Comparison of ENCODE assay signal across 8 cellular contexts in the genomic region with DNA sequence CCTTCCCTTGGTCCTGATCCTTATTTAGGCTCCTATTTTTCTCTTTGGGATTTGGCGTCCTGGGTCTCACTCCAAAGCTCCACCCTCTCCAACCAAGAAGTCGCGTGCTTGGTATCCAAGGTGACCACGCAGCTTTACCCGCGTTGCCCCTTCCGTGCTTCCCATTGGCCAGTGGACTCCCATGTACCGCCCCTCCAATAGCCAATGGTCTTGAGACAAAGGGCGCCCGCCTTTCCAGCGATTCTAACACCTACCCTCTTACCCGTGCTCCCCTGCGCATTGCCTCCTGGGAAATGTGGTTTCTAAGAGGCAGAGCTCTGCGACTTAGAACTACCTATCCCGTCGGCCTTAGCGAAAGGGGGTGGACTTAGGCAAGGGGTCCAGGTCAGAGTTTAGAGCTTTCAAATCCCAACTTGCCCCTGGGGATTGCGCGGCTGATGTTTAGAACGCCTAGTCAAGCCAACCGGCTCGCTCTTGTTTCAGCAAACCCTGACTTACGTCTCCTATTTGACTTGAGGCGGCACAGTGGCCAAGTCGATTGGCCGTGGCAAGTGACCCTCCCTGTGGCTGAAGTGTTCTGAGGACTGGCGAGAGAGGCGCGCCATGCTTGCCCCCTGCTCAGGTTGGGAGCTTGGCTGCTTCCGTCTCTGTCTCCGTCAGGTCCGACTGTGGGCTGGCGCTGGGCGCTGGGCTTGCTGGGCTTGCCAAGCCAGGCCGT. TPM values are rescaled to one million over a fixed set of nuclear protein-coding genes. Genes with fewer than 3 reads are reported as not detected.
DNase-seq lines count a peak whose midpoint lies in the region; ATAC-seq and TF ChIP-seq lines count a peak whose summit lies in the region.
"Not testable (repeated sequence)": the region's sequence is repeated elsewhere in the genome, so short reads cannot be mapped to it uniquely, and the experiment has no call there.

A gene (plus strand): TSS at position 395 of the 718 bp plus-strand sequence. CDS start 209 bp downstream, at position 604.

- H3K9me3 ChIP-seq in mucosa of descending colon, result not testable (repeated sequence)

- H3K36me3 ChIP-seq in mucosa of descending colon (ENCODE audit: low read depth), result not testable (repeated sequence)

- peak; percentile 98 for DNase-seq in DMS153 treated with DMSO at 0.1 percent for 48 hours (lab: John Stamatoyannopoulos, UW; ENCODE audit: unreplicated experiment)
- DNase-seq in OCI-M2 (lab: John Stamatoyannopoulos, UW; ENCODE audit: unreplicated experiment), result peak; percentile 73
- peak; percentile 86 for DNase-seq in activated T-cell treated with anti-CD3 and anti-CD28 coated beads, Interleukin-2, amount 50 U/mL, for 1 hour
- DNase-seq in epithelial cell of proximal tubule (ENCODE audit: low read depth), result peak; percentile 96
- peak; percentile 94 to 98 (median 97) for DNase-seq in mucosa of descending colon
- peak; percentile 81 to 89 for DNase-seq in stimulated activated CD8-positive, alpha-beta memory T cell treated with anti-CD3 and anti-CD28 coated beads, Interleukin-4, amount 100 ng/mL, for 1 hour (ENCODE audit: low read depth in 2 of 2, low spot score in 1 of 2)

- H3K4me3 ChIP-seq in epithelial cell of proximal tubule (ENCODE audit: low read depth, low read length) (peak within 1 kb of the TSS; percentile 70), mucosa of descending colon (peak within 1 kb of the TSS; percentile 51)

- H3K4me1 ChIP-seq in mucosa of descending colon (ENCODE audit: low read depth), result peaks cover 10% of the 10 kb centered on the region

- not testable (repeated sequence) for TF ChIP-seq CTCF in epithelial cell of proximal tubule (conservative IDR thresholded peaks at IDR 0.05; ENCODE audit: low read depth, low read length); mucosa of descending colon (IDR thresholded peaks at IDR 0.05)

- ATAC-seq in GM21619 (IDR thresholded peaks at IDR 0.05; ENCODE audit: unreplicated experiment) (peak; percentile 97), mucosa of descending colon (peak; percentile 99)

- intact Hi-C loops in mucosa of descending colon (cut with DNase I, micrococcal nuclease), result not testable (repeated sequence)

- TF ChIP-seq RAD21 in Ishikawa (IDR thresholded peaks at IDR 0.05; ENCODE audit: low read depth), result not testable (repeated sequence)

- not testable (repeated sequence) for TF ChIP-seq EP300 in Ishikawa (IDR thresholded peaks at IDR 0.05; ENCODE audit: borderline replicate concordance)

TF ChIP-seq in Ishikawa, 13 proteins besides CTCF, POLR2A, EP300 and RAD21:
- TF ChIP-seq, protein P1, sequence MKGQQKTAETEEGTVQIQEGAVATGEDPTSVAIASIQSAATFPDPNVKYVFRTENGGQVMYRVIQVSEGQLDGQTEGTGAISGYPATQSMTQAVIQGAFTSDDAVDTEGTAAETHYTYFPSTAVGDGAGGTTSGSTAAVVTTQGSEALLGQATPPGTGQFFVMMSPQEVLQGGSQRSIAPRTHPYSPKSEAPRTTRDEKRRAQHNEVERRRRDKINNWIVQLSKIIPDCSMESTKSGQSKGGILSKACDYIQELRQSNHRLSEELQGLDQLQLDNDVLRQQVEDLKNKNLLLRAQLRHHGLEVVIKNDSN (IDR thresholded peaks at IDR 0.05), result peak; percentile 35; the same call in 1 of the 2 replicates
- TF ChIP-seq ZBTB7A (IDR thresholded peaks at IDR 0.05; ENCODE audit: low read depth) (peak; percentile 39; the same call in 1 of the 2 replicates), TAF1 (IDR thresholded peaks at IDR 0.05; ENCODE audit: low read depth) (0 out of 2 replicates have a peak, but pooled peaks have one; percentile 37)
- TF ChIP-seq, protein P2, sequence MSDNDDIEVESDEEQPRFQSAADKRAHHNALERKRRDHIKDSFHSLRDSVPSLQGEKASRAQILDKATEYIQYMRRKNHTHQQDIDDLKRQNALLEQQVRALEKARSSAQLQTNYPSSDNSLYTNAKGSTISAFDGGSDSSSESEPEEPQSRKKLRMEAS (IDR thresholded peaks at IDR 0.05), result peak; percentile 66
TF ChIP-seq in Ishikawa: peak in this region for 4; not testable (repeated sequence) for 9.

RNA-seq across cellular contexts. Expression of the gene that starts here (rescaled TPM):
- 9.1 and 13.9 TPM in 2 replicates for total RNA-seq in epithelial cell of proximal tubule
- 10 to 100 TPM in 2 of 3 donors, 1 to 10 TPM in 1; 8.7 to 12.2 (median 10.4) TPM for total RNA-seq in mucosa of descending colon

Comparison
In these comparisons a context has a peak if more than half of its experiments do, and no peak if none do; other contexts are left out.
1. Peak in every context shown above with its lines: DNase-seq, ATAC-seq and H3K4me3 ChIP-seq.